Comparison of ENCODE assay signal across 8 cellular contexts in genomic region chr10:5412277-5412941, GRCh38. TPM values are rescaled to one million over a fixed set of nuclear protein-coding genes. Genes with fewer than 3 reads are reported as not detected.
DNase-seq lines count a peak whose midpoint lies in the region; ATAC-seq, FAIRE-seq and TF ChIP-seq lines count a peak whose summit lies in the region.

Gene NET1 (plus strand): TSS chr10:5412557. CDS start chr10:5412693, 136 bp downstream.

- peak within 1 kb of the TSS; percentile 76 to 98 (median 90) for H3K4me2 ChIP-seq in BLaER1 treated with 17β-estradiol and CSF1 and Interleukin-3, amounts not matched to agents 10 nM and 100 nM
- peak within 1 kb of the TSS; percentile 92 for H3K4me2 ChIP-seq in HepG2 (ENCODE audit: low read depth, low read length)

- H4K20me1 ChIP-seq in BLaER1 treated with 17β-estradiol and CSF1 and Interleukin-3, amounts not matched to agents 10 nM and 100 nM: no peaks in the 10 kb centered on the region
- H4K20me1 ChIP-seq in HepG2 (ENCODE audit: insufficient read depth, low read length): no peaks in the 10 kb centered on the region

- peaks cover 11 to 22% (median 14%) of the 10 kb centered on the region in 10 experiments; a peak in 19 of 20 replicates for H3K4me1 ChIP-seq in BLaER1 treated with 17β-estradiol and CSF1 and Interleukin-3, amounts not matched to agents 10 nM and 100 nM
- H3K4me1 ChIP-seq in HepG2 (ENCODE audit: insufficient read depth, low read length): peaks cover 30% of the 10 kb centered on the region

- BruUV-seq in HepG2 (replicated peaks; lab: Mats Ljungman, UMichigan): no TSS peak

- TF ChIP-seq CTCF in HepG2 (CRISPR knock-in tag; IDR thresholded peaks at IDR 0.05): no peak

- peaks cover 21 to 39% (median 36%) of the 10 kb centered on the region in 11 experiments for H3K9me3 ChIP-seq in BLaER1 treated with 17β-estradiol and CSF1 and Interleukin-3, amounts not matched to agents 10 nM and 100 nM (replicated peaks in 1 of 11)
- peaks cover 1% of the 10 kb centered on the region; the same call in 1 of the 2 replicates for H3K9me3 ChIP-seq in HepG2 (ENCODE audit: low read length)

- POLR2A ChIA-PET in HepG2 (lab: Yijun Ruan, JAX): no interaction called here

- WGBS in HepG2 (ENCODE audit: low lambda C conversion rate): under 1% methylated on average over 36 of the region's 48 CpGs

- peaks cover 44% of the 10 kb centered on the region for H3K79me2 ChIP-seq in HepG2 (ENCODE audit: insufficient read depth, low read length)

- TF ChIP-seq EP300 in HepG2 (IDR thresholded peaks at IDR 0.05; ENCODE audit: low read depth in 2 of 2, low read length in 2 of 2) (no peak), HepG2 (CRISPR knock-in tag; IDR thresholded peaks at IDR 0.05; ENCODE audit: borderline replicate concordance) (no peak)

- H3K36me3 ChIP-seq in BLaER1 treated with 17β-estradiol and CSF1 and Interleukin-3, amounts not matched to agents 10 nM and 100 nM: peaks cover 0 to 19% (median 13%) of the 10 kb centered on the region in 11 experiments; a peak in 18 of 22 replicates
- H3K36me3 ChIP-seq in HepG2 (replicated peaks in 1 of 2; ENCODE audit: control insufficient read depth in 1 of 2, insufficient read depth in 2 of 2, low read length in 2 of 2): no peaks in the 10 kb centered on the region

- CTCF ChIA-PET in HepG2 (lab: Yijun Ruan, JAX; ENCODE audit: low intra/inter-chr PET ratio, low total read pairs): no interaction called here

- peak within 1 kb of the TSS in 10 of 11 experiments; percentile 71 to 90 (median 81); a peak in 20 of 22 replicates for H3K27ac ChIP-seq in BLaER1 treated with 17β-estradiol and CSF1 and Interleukin-3, amounts not matched to agents 10 nM and 100 nM
- peak within 1 kb of the TSS; percentile 75 for H3K27ac ChIP-seq in HepG2 (ENCODE audit: extremely low read length, insufficient read depth, low read length)

- intact Hi-C loops in HepG2 (cut with micrococcal nuclease; ENCODE audit: unreplicated experiment): no loop called here

- DNase-seq in GM19239 (ENCODE audit: insufficient read length, low spot score) (peak; percentile 78), NCI-H524 treated with DMSO at 0.1 percent for 48 hours (lab: John Stamatoyannopoulos, UW) (peak; percentile 35), dermis microvascular lymphatic vessel endothelial cell (ENCODE audit: low read depth in 2 of 2) (peak; percentile 78 to 90), HepG2 (ENCODE audit: low spot score) (peak; percentile 80)
- peak; percentile 54 for DNase-seq in activated CD4-positive, alpha-beta T cell treated with anti-CD3 and anti-CD28 coated beads, Interleukin-2, amount 50 U/mL, for 1 hour
- DNase-seq in stimulated activated CD4-positive, alpha-beta T cell treated with anti-CD3 and anti-CD28 coated beads, Interleukin-4, amount 100 ng/mL, for 1 hour: peak; percentile 70

- TF ChIP-seq POLR2A in HepG2 (IDR thresholded peaks at IDR 0.05; ENCODE audit: insufficient read depth in 1 of 2, low read depth in 2 of 2, low read length in 2 of 2): peak; percentile 32 to 55; a peak in 2 of 4 replicates

- no peaks in the 10 kb centered on the region for H3K27me3 ChIP-seq in BLaER1 treated with 17β-estradiol and CSF1 and Interleukin-3, amounts not matched to agents 10 nM and 100 nM
- peaks cover 0 to 10% of the 10 kb centered on the region in 2 experiments; a peak in 1 of 5 replicates for H3K27me3 ChIP-seq in HepG2 (ENCODE audit: control insufficient read depth in 1 of 2, insufficient read depth in 2 of 2, low read length in 2 of 2)

- H2AFZ ChIP-seq in HepG2 (ENCODE audit: low read length): peak within 1 kb of the TSS; percentile 90

- ATAC-seq in HG03442 (IDR thresholded peaks at IDR 0.05; ENCODE audit: unreplicated experiment) (peak; percentile 98), HepG2 (peak; percentile 98)

- no peak for TF ChIP-seq RAD21 in HepG2 (CRISPR knock-in tag; IDR thresholded peaks at IDR 0.05)

- FAIRE-seq in GM19239 (lab: Jason Lieb, UNC) (peak; percentile 89), HepG2 (lab: Jason Lieb, UNC) (peak; percentile 67)

- H3K9ac ChIP-seq in BLaER1 treated with 17β-estradiol and CSF1 and Interleukin-3, amounts not matched to agents 10 nM and 100 nM: peak within 1 kb of the TSS; percentile 79 to 91 (median 87)
- peak within 1 kb of the TSS; percentile 83 for H3K9ac ChIP-seq in HepG2 (ENCODE audit: insufficient read depth, low read depth, low read length)

- H3K4me3 ChIP-seq in BLaER1 treated with 17β-estradiol and CSF1 and Interleukin-3, amounts not matched to agents 10 nM and 100 nM: peak within 1 kb of the TSS; percentile 70 to 87 (median 78)
- H3K4me3 ChIP-seq in HepG2 (replicated peaks in 1 of 3; ENCODE audit: insufficient read depth in 1 of 3, low read depth in 2 of 3, low read length in 3 of 3): peak within 1 kb of the TSS; percentile 83 to 92 (median 83)

- in situ Hi-C loops in HepG2 (cut with HindIII; ENCODE audit: extremely low pct_ligation_motif_present, low pct_unique_long_range_greater_than_20kb): no loop called here

TF ChIP-seq in HepG2, 621 proteins besides CTCF, POLR2A, EP300 and RAD21 (continues in another document):
- TF ChIP-seq AHR (CRISPR knock-in tag; IDR thresholded peaks at IDR 0.05) (no peak), MLLT10 (CRISPR knock-in tag; IDR thresholded peaks at IDR 0.05) (no peak), MED13 (CRISPR knock-in tag; IDR thresholded peaks at IDR 0.05) (no peak; the same call in 1 of the 2 replicates), RNF219 (CRISPR knock-in tag; IDR thresholded peaks at IDR 0.05) (no peak), SMAD1 (CRISPR knock-in tag; IDR thresholded peaks at IDR 0.05; ENCODE audit: borderline replicate concordance, low read depth) (no peak), SALL2 (CRISPR knock-in tag; IDR thresholded peaks at IDR 0.05) (peak; percentile 82), EHMT2 (IDR thresholded peaks at IDR 0.05; ENCODE audit: borderline replicate concordance, low read depth, low read length) (no peak)
- TF ChIP-seq, protein P1, sequence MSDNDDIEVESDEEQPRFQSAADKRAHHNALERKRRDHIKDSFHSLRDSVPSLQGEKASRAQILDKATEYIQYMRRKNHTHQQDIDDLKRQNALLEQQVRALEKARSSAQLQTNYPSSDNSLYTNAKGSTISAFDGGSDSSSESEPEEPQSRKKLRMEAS (IDR thresholded peaks at IDR 0.05): peak; percentile 72
- TF ChIP-seq, protein P2, sequence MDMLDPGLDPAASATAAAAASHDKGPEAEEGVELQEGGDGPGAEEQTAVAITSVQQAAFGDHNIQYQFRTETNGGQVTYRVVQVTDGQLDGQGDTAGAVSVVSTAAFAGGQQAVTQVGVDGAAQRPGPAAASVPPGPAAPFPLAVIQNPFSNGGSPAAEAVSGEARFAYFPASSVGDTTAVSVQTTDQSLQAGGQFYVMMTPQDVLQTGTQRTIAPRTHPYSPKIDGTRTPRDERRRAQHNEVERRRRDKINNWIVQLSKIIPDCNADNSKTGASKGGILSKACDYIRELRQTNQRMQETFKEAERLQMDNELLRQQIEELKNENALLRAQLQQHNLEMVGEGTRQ (IDR thresholded peaks at IDR 0.05; ENCODE audit: low read depth, low read length): no peak
- TF ChIP-seq, protein P2 (CRISPR knock-in tag; IDR thresholded peaks at IDR 0.05; ENCODE audit: borderline replicate concordance): no peak

RNA-seq across cellular contexts. Expression of gene NET1, which starts in this region (rescaled TPM):
- 20.0 and 20.7 TPM in 2 replicates for total RNA-seq in dermis microvascular lymphatic vessel endothelial cell
- total RNA-seq in HepG2 (2016; rRNA removed; fragmentation: Illumina TruSeq; extraction: Trizol): 65.8 and 115 TPM in 2 replicates
- total RNA-seq in HepG2 (2016; cell fraction: cytosol; rRNA removed; fragmentation: Illumina TruSeq; extraction: Trizol; ENCODE audit: low read depth): 13.3 and 15.2 TPM in 2 replicates
- total RNA-seq in HepG2 (2016; cell fraction: insoluble cytoplasmic fraction; rRNA removed; fragmentation: Illumina TruSeq; extraction: Trizol): 67.1 and 111 TPM in 2 replicates
- total RNA-seq in HepG2 (2016; cell fraction: membrane; rRNA removed; fragmentation: Illumina TruSeq; extraction: Trizol): 50.6 and 52.2 TPM in 2 replicates
- total RNA-seq in HepG2 (2016; cell fraction: nucleus; rRNA removed; fragmentation: Illumina TruSeq; extraction: Trizol): 56.7 and 60.2 TPM in 2 replicates
- polyA plus RNA-seq in HepG2 (2011; rRNA removed): 37.8 and 48.1 TPM in 2 replicates
- 26.5 and 28.7 TPM in 2 replicates for polyA plus RNA-seq in HepG2 (2011; cell fraction: cytosol; rRNA removed)
- 19.8 and 22.7 TPM in 2 replicates for polyA plus RNA-seq in HepG2 (2011; cell fraction: nucleus; rRNA removed)
- polyA plus RNA-seq in HepG2 (2012): 43.1 and 50.0 TPM in 2 replicates
- 5.0 and 5.8 TPM in 2 replicates for polyA plus RNA-seq in HepG2 (2016; cell fraction: cytosol; fragmentation: Illumina TruSeq; extraction: Trizol; ENCODE audit: low read depth)
- 98.1 and 103 TPM in 2 replicates for polyA plus RNA-seq in HepG2 (2016; cell fraction: insoluble cytoplasmic fraction; fragmentation: Illumina TruSeq; extraction: Trizol; ENCODE audit: low read depth)
- polyA plus RNA-seq in HepG2 (2016; cell fraction: membrane; fragmentation: Illumina TruSeq; extraction: Trizol; ENCODE audit: low read depth): 21.4 and 21.5 TPM in 2 replicates
- 56.7 and 57.9 TPM in 2 replicates for polyA plus RNA-seq in HepG2 (2016; cell fraction: nucleus; fragmentation: Illumina TruSeq; extraction: Trizol; ENCODE audit: insufficient read depth, low read depth)
- 47.1 and 69.7 TPM in 2 replicates for polyA minus RNA-seq in HepG2 (2011; rRNA and poly(A)+ RNA removed; ENCODE audit: low replicate concordance)
- polyA minus RNA-seq in HepG2 (2011; cell fraction: cytosol; rRNA and poly(A)+ RNA removed): 79.5 and 93.0 TPM in 2 replicates
- 103 and 134 TPM in 2 replicates for polyA minus RNA-seq in HepG2 (2011; cell fraction: nucleus; rRNA and poly(A)+ RNA removed)

Comparison
In these comparisons a context has a peak if more than half of its experiments do, and no peak if none do; other contexts are left out.
1. Peak in every context shown above with its lines: DNase-seq, ATAC-seq, H3K4me3 ChIP-seq and H3K27ac ChIP-seq.